ENCODE assay signal across 2 cellular contexts in the genomic region with DNA sequence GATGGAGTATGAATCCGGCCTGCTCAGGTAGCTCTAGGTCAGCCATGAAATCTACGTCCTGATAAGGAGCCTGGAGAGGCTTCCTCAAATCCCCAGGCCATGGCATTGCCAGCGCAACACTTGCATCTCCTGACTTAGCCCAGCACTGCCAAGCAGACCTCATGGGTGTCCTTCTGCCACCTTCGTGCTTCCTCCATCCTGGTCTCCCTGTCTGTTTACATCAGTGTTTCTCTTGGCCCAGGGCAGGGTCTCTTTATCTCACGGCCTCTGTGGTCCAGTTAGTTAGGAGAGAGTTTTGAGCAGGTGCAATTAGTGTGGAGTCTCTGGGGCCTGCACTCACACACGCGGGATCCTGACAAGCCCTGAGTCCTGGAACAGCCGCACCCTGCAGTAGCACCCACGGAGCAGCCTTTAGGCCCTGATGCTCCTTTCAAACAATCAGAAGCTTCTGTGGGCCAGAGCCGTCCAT.
TF ChIP-seq lines count a peak whose summit lies in the region.

No MANE protein-coding gene starts in this region.

TF ChIP-seq in A549, 52 proteins besides CTCF, POLR2A, EP300 and RAD21 (continued from another document):
- TF ChIP-seq, protein P1, sequence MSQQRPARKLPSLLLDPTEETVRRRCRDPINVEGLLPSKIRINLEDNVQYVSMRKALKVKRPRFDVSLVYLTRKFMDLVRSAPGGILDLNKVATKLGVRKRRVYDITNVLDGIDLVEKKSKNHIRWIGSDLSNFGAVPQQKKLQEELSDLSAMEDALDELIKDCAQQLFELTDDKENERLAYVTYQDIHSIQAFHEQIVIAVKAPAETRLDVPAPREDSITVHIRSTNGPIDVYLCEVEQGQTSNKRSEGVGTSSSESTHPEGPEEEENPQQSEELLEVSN (IDR thresholded peaks at IDR 0.05; ENCODE audit: borderline replicate concordance, low read depth), result no peak
- no peak for TF ChIP-seq HOXB5 (CRISPR knock-in tag; IDR thresholded peaks at IDR 0.05)
- TF ChIP-seq TP53 (CRISPR knock-in tag; IDR thresholded peaks at IDR 0.05), result no peak
- TF ChIP-seq RARB (CRISPR knock-in tag; IDR thresholded peaks at IDR 0.05), result no peak
- TF ChIP-seq NR3C1 (IDR thresholded peaks at IDR 0.05), result no peak
- TF ChIP-seq FOSB (CRISPR knock-in tag; IDR thresholded peaks at IDR 0.05), result no peak

TF ChIP-seq in neural cell, 6 proteins besides CTCF, POLR2A, EP300 and RAD21 (continued from another document):
- TF ChIP-seq, protein P2, sequence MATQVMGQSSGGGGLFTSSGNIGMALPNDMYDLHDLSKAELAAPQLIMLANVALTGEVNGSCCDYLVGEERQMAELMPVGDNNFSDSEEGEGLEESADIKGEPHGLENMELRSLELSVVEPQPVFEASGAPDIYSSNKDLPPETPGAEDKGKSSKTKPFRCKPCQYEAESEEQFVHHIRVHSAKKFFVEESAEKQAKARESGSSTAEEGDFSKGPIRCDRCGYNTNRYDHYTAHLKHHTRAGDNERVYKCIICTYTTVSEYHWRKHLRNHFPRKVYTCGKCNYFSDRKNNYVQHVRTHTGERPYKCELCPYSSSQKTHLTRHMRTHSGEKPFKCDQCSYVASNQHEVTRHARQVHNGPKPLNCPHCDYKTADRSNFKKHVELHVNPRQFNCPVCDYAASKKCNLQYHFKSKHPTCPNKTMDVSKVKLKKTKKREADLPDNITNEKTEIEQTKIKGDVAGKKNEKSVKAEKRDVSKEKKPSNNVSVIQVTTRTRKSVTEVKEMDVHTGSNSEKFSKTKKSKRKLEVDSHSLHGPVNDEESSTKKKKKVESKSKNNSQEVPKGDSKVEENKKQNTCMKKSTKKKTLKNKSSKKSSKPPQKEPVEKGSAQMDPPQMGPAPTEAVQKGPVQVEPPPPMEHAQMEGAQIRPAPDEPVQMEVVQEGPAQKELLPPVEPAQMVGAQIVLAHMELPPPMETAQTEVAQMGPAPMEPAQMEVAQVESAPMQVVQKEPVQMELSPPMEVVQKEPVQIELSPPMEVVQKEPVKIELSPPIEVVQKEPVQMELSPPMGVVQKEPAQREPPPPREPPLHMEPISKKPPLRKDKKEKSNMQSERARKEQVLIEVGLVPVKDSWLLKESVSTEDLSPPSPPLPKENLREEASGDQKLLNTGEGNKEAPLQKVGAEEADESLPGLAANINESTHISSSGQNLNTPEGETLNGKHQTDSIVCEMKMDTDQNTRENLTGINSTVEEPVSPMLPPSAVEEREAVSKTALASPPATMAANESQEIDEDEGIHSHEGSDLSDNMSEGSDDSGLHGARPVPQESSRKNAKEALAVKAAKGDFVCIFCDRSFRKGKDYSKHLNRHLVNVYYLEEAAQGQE (IDR thresholded peaks at IDR 0.05; ENCODE audit: borderline replicate concordance), result no peak
- TF ChIP-seq TAF1 (IDR thresholded peaks at IDR 0.05; ENCODE audit: low read depth) (no peak), POLR2AphosphoS5 (IDR thresholded peaks at IDR 0.05) (no peak)
